18 cellular contexts compared by ENCODE assay signal in the genomic region with DNA sequence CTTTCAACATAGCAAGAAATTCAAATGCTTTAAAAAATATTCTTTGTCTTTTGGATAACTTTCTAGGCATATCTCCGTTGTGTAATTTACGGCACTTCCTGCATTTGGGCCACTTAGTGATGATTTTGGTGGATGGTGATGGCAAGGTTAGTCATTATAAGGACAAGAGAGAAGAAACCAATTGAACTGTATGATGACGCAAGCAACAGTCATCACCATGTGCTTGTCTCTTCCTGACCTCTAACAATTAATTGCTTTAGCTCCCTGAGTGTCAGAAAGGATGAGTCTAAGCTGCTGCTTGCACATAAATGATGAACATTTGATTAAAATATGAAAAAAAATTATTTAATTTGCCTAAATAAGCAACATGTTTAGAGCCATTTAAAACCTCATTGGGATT. TPM values are rescaled to one million over a fixed set of nuclear protein-coding genes. Genes with fewer than 3 reads are reported as not detected.
DNase-seq lines count a peak whose midpoint lies in the region; ATAC-seq, FAIRE-seq and TF ChIP-seq lines count a peak whose summit lies in the region.
"Had no signal": no experiment of that assay in that cellular context is flagged by ENCODE, and none has a peak within 500 bp of the region (broad histone marks: within the 10 kb centered on the region; RNA-seq: fewer than 3 reads in every experiment).

No MANE protein-coding gene starts in this region.

- H3K79me2 ChIP-seq in ACC112 (ENCODE audit: control insufficient read depth, insufficient read depth, low read length, unreplicated experiment): no peaks in the 10 kb centered on the region

- POLR2A ChIA-PET in activated CD4-positive, alpha-beta T cell treated with anti-CD3 and anti-CD28 coated beads, Interleukin-2, amount 10 ng/mL, durations not matched to agents 7 days and 5 days (lab: Charles Lee): no interaction called here

- TF ChIP-seq CTCF in HFF-Myc (IDR thresholded peaks at IDR 0.05; ENCODE audit: low read depth, low read length, missing control alignments) (no peak), fibroblast of pulmonary artery (IDR thresholded peaks at IDR 0.05; ENCODE audit: low read length, missing control alignments) (no peak)

- H3K27ac ChIP-seq in ACC112 (ENCODE audit: low read depth, low read length): no peak overlapping the region
- H3K27ac ChIP-seq: thoracic aorta had no signal

- 0 out of 2 replicates have a peak, but pooled peaks cover 3% of the 10 kb centered on the region for H3K36me3 ChIP-seq in ACC112 (ENCODE audit: insufficient read depth, low read length)
- H3K36me3 ChIP-seq: thoracic aorta had no signal

- DNase-seq in HFF-Myc (ENCODE audit: extremely low read depth, low read depth) (peak; percentile 31), RCC 7860 (ENCODE audit: low spot score) (peak; percentile 75), fibroblast of pulmonary artery (ENCODE audit: low read depth) (peak; percentile 25), posterior vena cava (ENCODE audit: low spot score) (no peak)
- no peak for DNase-seq in stimulated activated naive B cell treated with anti-CD40 and anti-IgM and Interleukin-4, amounts not matched to agents 10 μg/mL and 1 μg/mL and 100 μg/mL, for 72 hours
- DNase-seq in activated CD4-positive, alpha-beta T cell treated with anti-CD3 and anti-CD28 coated beads, Interleukin-2, amount 10 ng/mL, durations not matched to agents 7 days and 5 days: no peak
- DNase-seq: ACHN, anterior cingulate cortex, glutamatergic neuron, left cardiac atrium, NCI-H1105, NCI-H2227 treated with DMSO at 0.1 percent for 48 hours had no signal

- no peak overlapping the region for H3K4me3 Mint-ChIP-seq in stimulated activated naive B cell treated with anti-CD40 and anti-IgM and Interleukin-4, amounts not matched to agents 10 μg/mL and 1 μg/mL and 100 μg/mL, for 72 hours
- H3K4me3 Mint-ChIP-seq in activated CD4-positive, alpha-beta T cell treated with anti-CD3 and anti-CD28 coated beads, Interleukin-2, amount 10 ng/mL, durations not matched to agents 7 days and 5 days: no peak overlapping the region
- H3K4me3 Mint-ChIP-seq: activated T-helper 17 cell treated with anti-CD3 and anti-CD28 coated beads, Interleukin-2, amount 50 U/mL, for 72 hours; T-helper 2 cell treated with Interferon-gamma antibody and Interleukin-4, amounts not matched to agents 5 μg/mL and 100 μg/mL, for 36 hours had no signal

- peak; percentile 82 for FAIRE-seq in RCC 7860 (lab: Jason Lieb, UNC)

- CTCF ChIA-PET in activated CD4-positive, alpha-beta T cell treated with anti-CD3 and anti-CD28 coated beads, Interleukin-2, amount 10 ng/mL, durations not matched to agents 7 days and 5 days (lab: Charles Lee): interaction anchor here (1.5 kb wide), 1 partner anchor 19 kb away, joined by 3 read pairs; no protein-coding TSS in a partner anchor

- intact Hi-C loops in posterior vena cava (cut with DNase I): no loop called here

- no peaks in the 10 kb centered on the region for H3K27me3 ChIP-seq in ACC112 (ENCODE audit: insufficient read depth, low read length)

- H3K27me3 Mint-ChIP-seq in stimulated activated naive B cell treated with anti-CD40 and anti-IgM and Interleukin-4, amounts not matched to agents 10 μg/mL and 1 μg/mL and 100 μg/mL, for 72 hours: no peaks in the 10 kb centered on the region
- H3K27me3 Mint-ChIP-seq in activated CD4-positive, alpha-beta T cell treated with anti-CD3 and anti-CD28 coated beads, Interleukin-2, amount 10 ng/mL, durations not matched to agents 7 days and 5 days: peaks cover 5% of the 10 kb centered on the region

- H3K9me3 Mint-ChIP-seq in stimulated activated naive B cell treated with anti-CD40 and anti-IgM and Interleukin-4, amounts not matched to agents 10 μg/mL and 1 μg/mL and 100 μg/mL, for 72 hours: peaks cover 0 to 2% of the 10 kb centered on the region in 2 donors
- H3K9me3 Mint-ChIP-seq in activated CD4-positive, alpha-beta T cell treated with anti-CD3 and anti-CD28 coated beads, Interleukin-2, amount 10 ng/mL, durations not matched to agents 7 days and 5 days: no peaks in the 10 kb centered on the region
- H3K9me3 Mint-ChIP-seq: activated T-helper 17 cell treated with anti-CD3 and anti-CD28 coated beads, Interleukin-2, amount 50 U/mL, for 72 hours; T-helper 2 cell treated with Interferon-gamma antibody and Interleukin-4, amounts not matched to agents 5 μg/mL and 100 μg/mL, for 36 hours had no signal

- peak overlapping the region; percentile 40 for H2AFZ ChIP-seq in ACC112 (ENCODE audit: low read length, unreplicated experiment)

- H3K36me3 Mint-ChIP-seq in stimulated activated naive B cell treated with anti-CD40 and anti-IgM and Interleukin-4, amounts not matched to agents 10 μg/mL and 1 μg/mL and 100 μg/mL, for 72 hours: no peaks in the 10 kb centered on the region
- H3K36me3 Mint-ChIP-seq in activated CD4-positive, alpha-beta T cell treated with anti-CD3 and anti-CD28 coated beads, Interleukin-2, amount 10 ng/mL, durations not matched to agents 7 days and 5 days (ENCODE audit: low read depth): no peaks in the 10 kb centered on the region

- H3K27ac Mint-ChIP-seq in stimulated activated naive B cell treated with anti-CD40 and anti-IgM and Interleukin-4, amounts not matched to agents 10 μg/mL and 1 μg/mL and 100 μg/mL, for 72 hours: no peak overlapping the region
- no peak overlapping the region for H3K27ac Mint-ChIP-seq in activated CD4-positive, alpha-beta T cell treated with anti-CD3 and anti-CD28 coated beads, Interleukin-2, amount 10 ng/mL, durations not matched to agents 7 days and 5 days
- H3K27ac Mint-ChIP-seq: activated T-helper 17 cell treated with anti-CD3 and anti-CD28 coated beads, Interleukin-2, amount 50 U/mL, for 72 hours; T-helper 2 cell treated with Interferon-gamma antibody and Interleukin-4, amounts not matched to agents 5 μg/mL and 100 μg/mL, for 36 hours had no signal

- H3K4me1 Mint-ChIP-seq in stimulated activated naive B cell treated with anti-CD40 and anti-IgM and Interleukin-4, amounts not matched to agents 10 μg/mL and 1 μg/mL and 100 μg/mL, for 72 hours: peaks cover 16 to 34% of the 10 kb centered on the region in 2 donors
- H3K4me1 Mint-ChIP-seq in activated CD4-positive, alpha-beta T cell treated with anti-CD3 and anti-CD28 coated beads, Interleukin-2, amount 10 ng/mL, durations not matched to agents 7 days and 5 days: no peaks in the 10 kb centered on the region
- H3K4me1 Mint-ChIP-seq: activated T-helper 17 cell treated with anti-CD3 and anti-CD28 coated beads, Interleukin-2, amount 50 U/mL, for 72 hours had no signal

- H3K4me3 ChIP-seq in ACC112 (ENCODE audit: low read depth, low read length): no peak overlapping the region
- no peak overlapping the region for H3K4me3 ChIP-seq in HFF-Myc (replicated peaks; ENCODE audit: low read depth, low read length)
- H3K4me3 ChIP-seq in fibroblast of pulmonary artery (replicated peaks; ENCODE audit: low read depth, low read length): no peak overlapping the region
- H3K4me3 ChIP-seq: thoracic aorta had no signal

- H3K4me1 ChIP-seq in ACC112 (ENCODE audit: control insufficient read depth, insufficient read depth, low read length, unreplicated experiment): peaks cover 8% of the 10 kb centered on the region

- no peak for ATAC-seq in stimulated activated naive B cell treated with anti-CD40 and anti-IgM and Interleukin-4, amounts not matched to agents 10 μg/mL and 1 μg/mL and 100 μg/mL, for 72 hours (replicated peaks)
- ATAC-seq in GM18861 (IDR thresholded peaks at IDR 0.05; ENCODE audit: unreplicated experiment): no peak
- ATAC-seq: activated T-helper 17 cell treated with anti-CD3 and anti-CD28 coated beads, Interleukin-2, amount 50 U/mL, for 72 hours; left cardiac atrium had no signal

RNA-seq across cellular contexts. Expression of a gene that starts 11.3 kb away (rescaled TPM):
- 1 to 10 TPM; 3.1 to 3.7 TPM for total RNA-seq in posterior vena cava
- total RNA-seq in activated CD4-positive, alpha-beta T cell treated with anti-CD3 and anti-CD28 coated beads, Interleukin-2, amount 10 ng/mL, durations not matched to agents 7 days and 5 days: not detected
- total RNA-seq: activated T-helper 17 cell treated with anti-CD3 and anti-CD28 coated beads, Interleukin-2, amount 50 U/mL, for 72 hours; dermis microvascular lymphatic vessel endothelial cell had no signal

Comparison
In these comparisons a context has a peak if more than half of its experiments do, and no peak if none do; other contexts are left out.
1. DNase-seq: peak in HFF-Myc (single experiment), RCC 7860 (single experiment) and fibroblast of pulmonary artery (single experiment); none in posterior vena cava (single experiment), stimulated activated naive B cell treated with anti-CD40 and anti-IgM and Interleukin-4, amounts not matched to agents 10 μg/mL and 1 μg/mL and 100 μg/mL, for 72 hours (single experiment) and activated CD4-positive, alpha-beta T cell treated with anti-CD3 and anti-CD28 coated beads, Interleukin-2, amount 10 ng/mL, durations not matched to agents 7 days and 5 days (single experiment).
2. RNA of a gene that starts 11.3 kb away (total RNA-seq): 3.1 to 3.7 TPM in posterior vena cava; not detected in activated CD4-positive, alpha-beta T cell treated with anti-CD3 and anti-CD28 coated beads, Interleukin-2, amount 10 ng/mL, durations not matched to agents 7 days and 5 days; every median in the first group is over 4 times any median in the second.